In the genomic region with DNA sequence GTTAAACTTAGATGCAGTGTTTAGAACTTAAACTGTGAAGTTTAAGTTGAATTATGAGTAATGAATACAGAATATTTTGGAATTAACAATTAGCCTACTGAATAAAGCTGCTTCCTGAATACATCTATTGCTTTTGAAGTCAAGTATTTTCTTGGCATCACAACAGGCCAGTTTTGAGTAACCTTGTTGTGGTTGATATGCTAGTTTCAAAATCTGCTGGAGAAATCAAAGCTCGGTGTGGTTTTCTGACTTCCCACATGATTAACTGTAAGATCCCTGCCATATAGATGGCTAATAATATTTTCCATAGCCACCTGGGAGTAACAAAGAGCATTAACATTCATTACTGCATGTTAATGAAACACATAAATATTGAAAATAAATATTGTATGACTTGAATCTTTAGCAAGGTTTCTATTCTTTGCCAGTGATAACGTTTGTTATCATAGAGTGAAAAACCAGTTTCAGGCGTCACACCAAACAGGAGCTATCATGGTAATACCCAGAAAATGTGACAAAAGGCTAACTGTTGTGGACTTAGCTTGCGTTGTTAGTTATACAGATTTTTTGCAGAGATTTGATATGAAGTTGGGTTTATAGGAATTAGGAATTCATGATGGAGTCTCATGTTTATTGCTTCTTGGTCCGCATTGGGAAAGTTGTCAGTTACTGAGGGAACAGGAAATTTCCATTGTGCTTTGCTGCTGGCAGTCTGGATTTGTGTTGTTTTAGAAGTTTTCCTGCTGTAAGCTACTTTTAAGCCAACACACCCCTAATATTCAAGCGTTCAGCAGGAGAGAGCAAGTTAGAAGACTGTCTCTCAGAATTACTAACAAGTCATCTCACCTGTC, we compare ENCODE assay signal across 13 cellular contexts. TPM values are rescaled to one million over a fixed set of nuclear protein-coding genes. Genes with fewer than 3 reads are reported as not detected.
DNase-seq lines count a peak whose midpoint lies in the region; ATAC-seq, FAIRE-seq and TF ChIP-seq lines count a peak whose summit lies in the region.
"Had no signal": no experiment of that assay in that cellular context is flagged by ENCODE, and none has a peak within 500 bp of the region (broad histone marks: within the 10 kb centered on the region; RNA-seq: fewer than 3 reads in every experiment).

No MANE protein-coding gene starts in this region.

- TF ChIP-seq RAD21 in SK-N-SH (IDR thresholded peaks at IDR 0.05; ENCODE audit: low read length) (no peak), GM12878 (IDR thresholded peaks at IDR 0.05; ENCODE audit: insufficient read depth, low read depth, low read length) (no peak)

- no peak for TF ChIP-seq POLR2A in GM12878 (IDR thresholded peaks at IDR 0.05; ENCODE audit: low read depth, low read length)

- no peak for FAIRE-seq in GM12878 (lab: Jason Lieb, UNC)

- H3K79me2 ChIP-seq in SK-N-SH (ENCODE audit: insufficient read depth) (peaks cover 100% of the 10 kb centered on the region), GM12878 (ENCODE audit: control insufficient read depth, insufficient read depth, low read length) (no peaks in the 10 kb centered on the region; the same call in 1 of the 2 replicates)

- H3K4me3 ChIP-seq in SK-N-SH (ENCODE audit: low read depth in 2 of 2, low read length in 1 of 2) (no peak overlapping the region), GM12878 (no peak overlapping the region), tibial artery (no peak overlapping the region), mucosa of descending colon (no peak overlapping the region)
- H3K4me3 ChIP-seq in naive thymus-derived CD4-positive, alpha-beta T cell (ENCODE audit: low read length), result no peak overlapping the region

- DNase-seq in SK-N-SH (no peak), GM12878 (ENCODE audit: low read depth, low spot score) (no peak), medulla oblongata (ENCODE audit: extremely low spot score) (peak; percentile 51), tibial artery (no peak), mucosa of descending colon (no peak), hepatic stellate cell (ENCODE audit: low spot score) (no peak)
- no peak for DNase-seq in naive thymus-derived CD4-positive, alpha-beta T cell
- DNase-seq: ACHN; activated CD4-positive, CD25-positive, alpha-beta regulatory T cell treated with anti-CD3 and anti-CD28 coated beads, Interleukin-2, amount 50 U/mL, for 72 hours; effector memory CD8-positive, alpha-beta T cell; NCI-H226; nucleus accumbens had no signal

- RAD21 ChIA-PET in GM12878 (lab: Charles Lee; ENCODE audit: unreplicated experiment), result no interaction called here

- SMC1A ChIA-PET in GM12878 (lab: Charles Lee; ENCODE audit: uncharacterized antibody, unreplicated experiment), result interaction anchor here (0.6 to 1.6 kb wide), 7 partner anchors 9 to 521 kb away, joined by 3 to 4 read pairs (median 3); no protein-coding TSS in a partner anchor

- WGBS in SK-N-SH (ENCODE audit: low lambda C conversion rate), result 79% methylated on average over 6 of the region's 6 CpGs
- 38% methylated on average over 6 of the region's 6 CpGs for WGBS in GM12878 (ENCODE audit: insufficient coverage, insufficient replicate concordance, low lambda C conversion rate, missing lambda C conversion rate)

- H3K4me1 ChIP-seq in SK-N-SH (ENCODE audit: control insufficient read depth in 1 of 2, insufficient read depth in 2 of 2, low read depth in 1 of 2, low read length in 1 of 2), result peaks cover 5 to 57% of the 10 kb centered on the region in 2 experiments; a peak in 3 of 4 replicates
- peaks cover 15% of the 10 kb centered on the region; the same call in 1 of the 2 replicates for H3K4me1 ChIP-seq in GM12878 (ENCODE audit: control insufficient read depth, insufficient read depth, low read length)
- peaks cover 0 to 64% (median 47%) of the 10 kb centered on the region in 4 donors for H3K4me1 ChIP-seq in tibial artery
- H3K4me1 ChIP-seq in mucosa of descending colon (ENCODE audit: low read depth), result no peaks in the 10 kb centered on the region
- no peaks in the 10 kb centered on the region for H3K4me1 ChIP-seq in naive thymus-derived CD4-positive, alpha-beta T cell (ENCODE audit: control insufficient read depth in 2 of 2, insufficient read depth in 2 of 2, low read length in 2 of 2)

- peak overlapping the region; percentile 3; the same call in 1 of the 2 replicates for H3K4me2 ChIP-seq in SK-N-SH
- peak overlapping the region; percentile 25 for H3K4me2 ChIP-seq in GM12878 (ENCODE audit: control insufficient read depth, insufficient read depth)

- peaks cover 0 to 11% (median 0%) of the 10 kb centered on the region in 5 donors for H3K27me3 Mint-ChIP-seq in naive thymus-derived CD4-positive, alpha-beta T cell

- no peaks in the 10 kb centered on the region for H4K20me1 ChIP-seq in SK-N-SH (ENCODE audit: insufficient read depth)
- H4K20me1 ChIP-seq in GM12878 (ENCODE audit: control insufficient read depth, insufficient read depth), result no peaks in the 10 kb centered on the region

- peaks cover 2 to 25% (median 16%) of the 10 kb centered on the region in 7 donors for H3K4me1 Mint-ChIP-seq in naive thymus-derived CD4-positive, alpha-beta T cell

- peaks cover 18% of the 10 kb centered on the region for H3F3A ChIP-seq in SK-N-SH (replicated peaks; ENCODE audit: insufficient read depth)

- H3K9me3 Mint-ChIP-seq in naive thymus-derived CD4-positive, alpha-beta T cell, result no peaks in the 10 kb centered on the region
- H3K9me3 Mint-ChIP-seq: effector memory CD8-positive, alpha-beta T cell had no signal

- H3K27ac Mint-ChIP-seq in naive thymus-derived CD4-positive, alpha-beta T cell, result no peak overlapping the region
- H3K27ac Mint-ChIP-seq: effector memory CD8-positive, alpha-beta T cell had no signal

- H3K9me2 ChIP-seq in SK-N-SH, result no peaks in the 10 kb centered on the region

- H3K27me3 ChIP-seq in SK-N-SH (ENCODE audit: insufficient read depth) (no peaks in the 10 kb centered on the region), GM12878 (replicated peaks in 1 of 2; ENCODE audit: control insufficient read depth in 2 of 2, insufficient read depth in 2 of 2, low read length in 1 of 2) (no peaks in the 10 kb centered on the region), tibial artery (no peaks in the 10 kb centered on the region)
- H3K27me3 ChIP-seq in naive thymus-derived CD4-positive, alpha-beta T cell (ENCODE audit: control insufficient read depth in 2 of 2, insufficient read depth in 2 of 2, low read length in 2 of 2), result no peaks in the 10 kb centered on the region

- H3K27ac ChIP-seq in SK-N-SH (ENCODE audit: low read depth in 2 of 2, low read length in 1 of 2), result peak overlapping the region; percentile 52 to 77; a peak in 3 of 4 replicates
- H3K27ac ChIP-seq in GM12878 (ENCODE audit: control insufficient read depth, insufficient read depth), result no peak overlapping the region
- peak overlapping the region; percentile 39 to 64 for H3K27ac ChIP-seq in tibial artery
- no peak overlapping the region for H3K27ac ChIP-seq in naive thymus-derived CD4-positive, alpha-beta T cell (ENCODE audit: low read depth, low read length)

- no peak overlapping the region for H3K4me3 Mint-ChIP-seq in naive thymus-derived CD4-positive, alpha-beta T cell
- H3K4me3 Mint-ChIP-seq: effector memory CD8-positive, alpha-beta T cell had no signal

- intact Hi-C loops in GM12878 (cut with micrococcal nuclease; ENCODE audit: unreplicated experiment), result no loop called here
- intact Hi-C loops in tibial artery (cut with DNase I; ENCODE audit: low total_unique reads), result no loop called here
- intact Hi-C loops in mucosa of descending colon (cut with DNase I, micrococcal nuclease), result no loop called here
- intact Hi-C loops in naive thymus-derived CD4-positive, alpha-beta T cell (cut with micrococcal nuclease), result no loop called here

- POLR2A ChIA-PET in SK-N-SH (lab: Yijun Ruan, JAX) (no interaction called here), GM12878 (lab: Charles Lee) (interaction anchor here (1.2 kb wide), 1 partner anchor 688 kb away, joined by 3 read pairs; no protein-coding TSS in a partner anchor)
- POLR2A ChIA-PET in naive thymus-derived CD4-positive, alpha-beta T cell (lab: Charles Lee), result interaction anchor here (0.7 kb wide), 1 partner anchor 10 kb away, joined by 4 read pairs; no protein-coding TSS in a partner anchor

- H3K9ac ChIP-seq in SK-N-SH (no peak overlapping the region), GM12878 (ENCODE audit: control insufficient read depth, insufficient read depth, low read length) (no peak overlapping the region)

- H3K9me3 ChIP-seq in SK-N-SH, result no peaks in the 10 kb centered on the region
- H3K9me3 ChIP-seq in GM12878 (replicated peaks; ENCODE audit: control insufficient read depth, insufficient read depth, low read length), result no peaks in the 10 kb centered on the region
- no peaks in the 10 kb centered on the region for H3K9me3 ChIP-seq in tibial artery
- H3K9me3 ChIP-seq in mucosa of descending colon, result no peaks in the 10 kb centered on the region
- H3K9me3 ChIP-seq in naive thymus-derived CD4-positive, alpha-beta T cell (ENCODE audit: control insufficient read depth in 2 of 3, low read length in 3 of 3), result no peaks in the 10 kb centered on the region

- TF ChIP-seq CTCF in SK-N-SH (IDR thresholded peaks at IDR 0.05) (no peak), GM12878 (IDR thresholded peaks at IDR 0.05 in 2 of 3, conservative IDR thresholded peaks at IDR 0.05 in 1 of 3; ENCODE audit: control insufficient read depth in 2 of 3, extremely low read depth in 1 of 3, insufficient read depth in 1 of 3, low read depth in 3 of 3, low read length in 3 of 3) (no peak), tibial artery (IDR thresholded peaks at IDR 0.05) (no peak), mucosa of descending colon (IDR thresholded peaks at IDR 0.05) (no peak)

- TF ChIP-seq EP300 in SK-N-SH (IDR thresholded peaks at IDR 0.05; ENCODE audit: borderline replicate concordance in 1 of 2, low read depth in 1 of 2, low read length in 1 of 2) (no peak), GM12878 (IDR thresholded peaks at IDR 0.05; ENCODE audit: borderline replicate concordance in 1 of 2, control insufficient read depth in 1 of 2, low read depth in 2 of 2, low read length in 2 of 2) (peak in 1 of 2 experiments; percentile 28; a peak in 1 of 4 replicates)

- peaks cover 0 to 11% of the 10 kb centered on the region in 2 experiments for H3K36me3 ChIP-seq in SK-N-SH (replicated peaks in 1 of 2; ENCODE audit: control insufficient read depth in 1 of 2, insufficient read depth in 2 of 2, low read length in 1 of 2)
- H3K36me3 ChIP-seq in GM12878 (ENCODE audit: control insufficient read depth in 2 of 2, insufficient read depth in 2 of 2, low read length in 1 of 2), result no peaks in the 10 kb centered on the region
- H3K36me3 ChIP-seq in tibial artery, result no peaks in the 10 kb centered on the region
- no peaks in the 10 kb centered on the region for H3K36me3 ChIP-seq in mucosa of descending colon (ENCODE audit: low read depth)
- no peaks in the 10 kb centered on the region for H3K36me3 ChIP-seq in naive thymus-derived CD4-positive, alpha-beta T cell (ENCODE audit: control insufficient read depth in 2 of 3, insufficient read depth in 3 of 3, low read length in 3 of 3)

- CTCF ChIA-PET in SK-N-SH (lab: Yijun Ruan, JAX), result interaction anchor here (0.7 to 0.9 kb wide), 2 partner anchors 32 to 96 kb away, joined by 3 read pairs; partner anchors contain the start of gene PPFIBP1
- CTCF ChIA-PET in GM12878 (lab: Yijun Ruan, JAX), result interaction anchor here (0.6 to 2.2 kb wide), 7 partner anchors 10 to 1823 kb away, joined by 3 to 4 read pairs (median 3); no protein-coding TSS in a partner anchor
- CTCF ChIA-PET in naive thymus-derived CD4-positive, alpha-beta T cell (lab: Charles Lee), result no interaction called here

- H3K36me3 Mint-ChIP-seq in naive thymus-derived CD4-positive, alpha-beta T cell, result peaks cover 0 to 5% (median 2%) of the 10 kb centered on the region in 5 donors

- in situ Hi-C loops in GM12878 (cut with MboI), result no loop called here

- ATAC-seq in SK-N-SH treated with all-trans-retinoic acid at 6 μM for 48 hours (no peak; the same call in 2 of the 3 replicates), GM12878 (peak; percentile 50), mucosa of descending colon (no peak)
- no peak for ATAC-seq in naive thymus-derived CD4-positive, alpha-beta T cell
- ATAC-seq: effector memory CD8-positive, alpha-beta T cell had no signal

- BruUV-seq in GM12878 (replicated peaks; lab: Mats Ljungman, UMichigan), result no TSS peak

- H2AFZ ChIP-seq in SK-N-SH (ENCODE audit: low read depth), result no peak overlapping the region
- H2AFZ ChIP-seq in GM12878 (ENCODE audit: control insufficient read depth, low read depth, low read length), result no peak overlapping the region

RNA-seq across cellular contexts. Expression of gene PPFIBP1, which starts 32.1 kb away (rescaled TPM):
- polyA plus RNA-seq in SK-N-SH (2012; rRNA removed), result 55.0 and 74.3 TPM in 2 replicates
- polyA plus RNA-seq in SK-N-SH (2012; cell fraction: cytosol; rRNA removed), result 60.6 and 69.2 TPM in 2 replicates
- polyA plus RNA-seq in SK-N-SH (2012; cell fraction: nucleus; rRNA removed), result 89.8 and 149 TPM in 2 replicates
- total RNA-seq in GM12878 (2013; cell fraction: nucleolus; rRNA removed), result 239 and 251 TPM in 2 replicates
- 3.8 and 4.7 TPM in 2 replicates for total RNA-seq in GM12878 (2014; rRNA removed)
- total RNA-seq in GM12878 (2014; rRNA removed; fragmentation: Illumina TruSeq; extraction: Trizol), result 2.6 and 3.8 TPM in 2 replicates
- 3.8 and 4.2 TPM in 2 replicates for total RNA-seq in GM12878 (2021)
- polyA plus RNA-seq in GM12878 (2011; ENCODE audit: low read depth), result 10.0 TPM
- 7.8 and 9.4 TPM in 2 replicates for polyA plus RNA-seq in GM12878 (2011; rRNA removed)
- 3.5 and 3.6 TPM in 2 replicates for polyA plus RNA-seq in GM12878 (2011; cell fraction: cytosol; rRNA removed)
- polyA plus RNA-seq in GM12878 (2011; cell fraction: nucleus; rRNA removed), result 9.8 and 10.8 TPM in 2 replicates
- polyA plus RNA-seq in GM12878 (2012), result 11.3 and 22.7 TPM in 2 replicates
- 3.5 and 4.7 TPM in 2 replicates for polyA plus RNA-seq in GM12878 (2014; fragmentation: Illumina TruSeq; extraction: Trizol)
- under 1 TPM; 0.47 to 0.55 TPM for polyA plus RNA-seq in GM12878 (2014; fragmentation: Nextera tagmentation; extraction: Ambion mirVana)
- polyA plus RNA-seq in GM12878 (2014; rRNA removed), result 1.9 and 2.8 TPM in 2 replicates
- 1 to 10 TPM; 4.7 to 6.8 TPM for polyA plus RNA-seq in GM12878 (2016; fragmentation: Nextera tagmentation; extraction: Ambion mirVana)
- polyA minus RNA-seq in GM12878 (2011; rRNA and poly(A)+ RNA removed), result 12.4 and 14.4 TPM in 2 replicates
- polyA minus RNA-seq in GM12878 (2011; cell fraction: cytosol; rRNA and poly(A)+ RNA removed), result 3.6 TPM in 2 replicates
- 10.6 and 12.5 TPM in 2 replicates for polyA minus RNA-seq in GM12878 (2011; cell fraction: nucleus; rRNA and poly(A)+ RNA removed)
- 10 to 100 TPM; 37.0 to 79.4 (median 40.4) TPM for total RNA-seq in mucosa of descending colon
- 10 to 100 TPM in 1 of 5 experiments, 1 to 10 TPM in 4; 3.3 to 29.2 (median 7.5) TPM for total RNA-seq in naive thymus-derived CD4-positive, alpha-beta T cell
- polyA plus RNA-seq in naive thymus-derived CD4-positive, alpha-beta T cell, result 1 to 10 TPM; 2.7 to 3.4 TPM

Comparison
In these comparisons a context has a peak if more than half of its experiments do, and no peak if none do; other contexts are left out.
1. H3K27ac ChIP-seq: peak in SK-N-SH (2 of 2) and tibial artery (2 of 2); none in GM12878 (single experiment) and naive thymus-derived CD4-positive, alpha-beta T cell (single experiment).
2. Of the 26 proteins assayed by ChIP-seq in both GM12878 and SK-N-SH: peak only in GM12878: FOXM1, MEF2A, MXI1 and NFIC; only in SK-N-SH: none; in both: none; in neither: 21; mixed calls (peak in some experiments, not most) for 1.